In the genomic region with DNA sequence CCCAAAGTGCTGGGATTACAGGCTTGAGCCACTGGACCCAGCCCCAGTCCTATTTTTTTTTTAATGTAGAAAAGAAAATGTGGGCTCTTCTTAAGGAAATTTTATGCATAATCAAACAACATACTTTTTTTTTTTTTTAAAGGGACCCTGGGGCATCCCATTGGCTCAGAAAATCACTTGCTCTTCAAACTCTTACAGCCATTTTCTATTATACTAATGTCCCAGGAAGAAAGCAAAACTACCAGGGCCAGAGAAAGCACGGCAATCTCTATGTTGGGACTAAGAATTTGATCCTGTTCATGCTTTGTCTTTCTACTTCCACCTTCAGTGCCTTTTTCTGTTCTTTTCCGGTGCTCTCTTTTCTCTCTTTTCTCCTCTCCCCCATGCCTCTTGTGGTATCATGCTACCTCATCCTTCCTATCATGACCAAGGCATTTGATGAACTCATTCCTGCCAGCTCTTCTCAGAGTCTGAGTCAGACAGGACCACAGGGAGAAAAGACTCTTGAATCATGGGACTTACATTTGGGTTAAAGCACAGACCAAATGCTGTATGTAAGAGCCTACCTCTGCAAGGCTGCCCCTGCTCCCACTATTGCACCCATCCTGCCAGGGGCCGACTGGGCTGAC, we compare ENCODE assay signal across 1 cellular context.
TF ChIP-seq lines count a peak whose summit lies in the region.

No MANE protein-coding gene starts in this region.

TF ChIP-seq in HEK293, 187 proteins besides CTCF, POLR2A, EP300 and RAD21 (continued from another document):
- TF ChIP-seq, protein P1, sequence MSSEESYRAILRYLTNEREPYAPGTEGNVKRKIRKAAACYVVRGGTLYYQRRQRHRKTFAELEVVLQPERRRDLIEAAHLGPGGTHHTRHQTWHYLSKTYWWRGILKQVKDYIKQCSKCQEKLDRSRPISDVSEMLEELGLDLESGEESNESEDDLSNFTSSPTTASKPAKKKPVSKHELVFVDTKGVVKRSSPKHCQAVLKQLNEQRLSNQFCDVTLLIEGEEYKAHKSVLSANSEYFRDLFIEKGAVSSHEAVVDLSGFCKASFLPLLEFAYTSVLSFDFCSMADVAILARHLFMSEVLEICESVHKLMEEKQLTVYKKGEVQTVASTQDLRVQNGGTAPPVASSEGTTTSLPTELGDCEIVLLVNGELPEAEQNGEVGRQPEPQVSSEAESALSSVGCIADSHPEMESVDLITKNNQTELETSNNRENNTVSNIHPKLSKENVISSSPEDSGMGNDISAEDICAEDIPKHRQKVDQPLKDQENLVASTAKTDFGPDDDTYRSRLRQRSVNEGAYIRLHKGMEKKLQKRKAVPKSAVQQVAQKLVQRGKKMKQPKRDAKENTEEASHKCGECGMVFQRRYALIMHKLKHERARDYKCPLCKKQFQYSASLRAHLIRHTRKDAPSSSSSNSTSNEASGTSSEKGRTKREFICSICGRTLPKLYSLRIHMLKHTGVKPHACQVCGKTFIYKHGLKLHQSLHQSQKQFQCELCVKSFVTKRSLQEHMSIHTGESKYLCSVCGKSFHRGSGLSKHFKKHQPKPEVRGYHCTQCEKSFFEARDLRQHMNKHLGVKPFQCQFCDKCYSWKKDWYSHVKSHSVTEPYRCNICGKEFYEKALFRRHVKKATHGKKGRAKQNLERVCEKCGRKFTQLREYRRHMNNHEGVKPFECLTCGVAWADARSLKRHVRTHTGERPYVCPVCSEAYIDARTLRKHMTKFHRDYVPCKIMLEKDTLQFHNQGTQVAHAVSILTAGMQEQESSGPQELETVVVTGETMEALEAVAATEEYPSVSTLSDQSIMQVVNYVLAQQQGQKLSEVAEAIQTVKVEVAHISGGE (tag by site-specific recombination; conservative IDR thresholded peaks at IDR 0.05; ENCODE audit: low read depth), result no peak
- TF ChIP-seq OSR2 (tag by site-specific recombination; IDR thresholded peaks at IDR 0.05) (no peak), HOXA7 (CRISPR knock-in tag; IDR thresholded peaks at IDR 0.05; ENCODE audit: borderline replicate concordance) (no peak), ZNF341 (tag by site-specific recombination; IDR thresholded peaks at IDR 0.05; ENCODE audit: low read depth) (no peak), TCF7L2 (IDR thresholded peaks at IDR 0.05; ENCODE audit: borderline replicate concordance, low read depth, low read length) (no peak), ZNF837 (tag by site-specific recombination; IDR thresholded peaks at IDR 0.05) (no peak), ZNF184 (tag by site-specific recombination; IDR thresholded peaks at IDR 0.05) (peak; percentile 61; the same call in 1 of the 2 replicates), FEZF1 (tag by site-specific recombination; IDR thresholded peaks at IDR 0.05) (no peak), ZBTB8A (tag by site-specific recombination; IDR thresholded peaks at IDR 0.05) (no peak), ZNF629 (tag by site-specific recombination; IDR thresholded peaks at IDR 0.05) (peak; percentile 68), ZNF707 (tag by site-specific recombination; IDR thresholded peaks at IDR 0.05) (no peak), ZBTB17 (tag by site-specific recombination; IDR thresholded peaks at IDR 0.05) (peak; percentile 34; the same call in 1 of the 2 replicates), ZBTB21 (tag by site-specific recombination; IDR thresholded peaks at IDR 0.05) (no peak)
- TF ChIP-seq, protein P2, sequence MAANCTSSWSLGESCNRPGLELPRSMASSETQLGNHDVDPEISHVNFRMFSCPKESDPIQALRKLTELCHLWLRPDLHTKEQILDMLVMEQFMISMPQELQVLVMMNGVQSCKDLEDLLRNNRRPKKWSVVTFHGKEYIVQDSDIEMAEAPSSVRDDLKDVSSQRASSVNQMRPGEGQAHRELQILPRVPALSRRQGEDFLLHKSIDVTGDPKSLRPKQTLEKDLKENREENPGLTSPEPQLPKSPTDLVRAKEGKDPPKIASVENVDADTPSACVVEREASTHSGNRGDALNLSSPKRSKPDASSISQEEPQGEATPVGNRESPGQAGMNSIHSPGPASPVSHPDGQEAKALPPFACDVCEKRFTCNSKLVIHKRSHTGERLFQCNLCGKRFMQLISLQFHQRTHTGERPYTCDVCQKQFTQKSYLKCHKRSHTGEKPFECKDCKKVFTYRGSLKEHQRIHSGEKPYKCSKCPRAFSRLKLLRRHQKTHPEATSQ (tag by site-specific recombination; IDR thresholded peaks at IDR 0.05), result no peak
- TF ChIP-seq, protein P3, sequence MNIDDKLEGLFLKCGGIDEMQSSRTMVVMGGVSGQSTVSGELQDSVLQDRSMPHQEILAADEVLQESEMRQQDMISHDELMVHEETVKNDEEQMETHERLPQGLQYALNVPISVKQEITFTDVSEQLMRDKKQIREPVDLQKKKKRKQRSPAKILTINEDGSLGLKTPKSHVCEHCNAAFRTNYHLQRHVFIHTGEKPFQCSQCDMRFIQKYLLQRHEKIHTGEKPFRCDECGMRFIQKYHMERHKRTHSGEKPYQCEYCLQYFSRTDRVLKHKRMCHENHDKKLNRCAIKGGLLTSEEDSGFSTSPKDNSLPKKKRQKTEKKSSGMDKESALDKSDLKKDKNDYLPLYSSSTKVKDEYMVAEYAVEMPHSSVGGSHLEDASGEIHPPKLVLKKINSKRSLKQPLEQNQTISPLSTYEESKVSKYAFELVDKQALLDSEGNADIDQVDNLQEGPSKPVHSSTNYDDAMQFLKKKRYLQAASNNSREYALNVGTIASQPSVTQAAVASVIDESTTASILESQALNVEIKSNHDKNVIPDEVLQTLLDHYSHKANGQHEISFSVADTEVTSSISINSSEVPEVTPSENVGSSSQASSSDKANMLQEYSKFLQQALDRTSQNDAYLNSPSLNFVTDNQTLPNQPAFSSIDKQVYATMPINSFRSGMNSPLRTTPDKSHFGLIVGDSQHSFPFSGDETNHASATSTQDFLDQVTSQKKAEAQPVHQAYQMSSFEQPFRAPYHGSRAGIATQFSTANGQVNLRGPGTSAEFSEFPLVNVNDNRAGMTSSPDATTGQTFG (tag by site-specific recombination; IDR thresholded peaks at IDR 0.05; ENCODE audit: borderline replicate concordance), result no peak
- TF ChIP-seq, protein P4, sequence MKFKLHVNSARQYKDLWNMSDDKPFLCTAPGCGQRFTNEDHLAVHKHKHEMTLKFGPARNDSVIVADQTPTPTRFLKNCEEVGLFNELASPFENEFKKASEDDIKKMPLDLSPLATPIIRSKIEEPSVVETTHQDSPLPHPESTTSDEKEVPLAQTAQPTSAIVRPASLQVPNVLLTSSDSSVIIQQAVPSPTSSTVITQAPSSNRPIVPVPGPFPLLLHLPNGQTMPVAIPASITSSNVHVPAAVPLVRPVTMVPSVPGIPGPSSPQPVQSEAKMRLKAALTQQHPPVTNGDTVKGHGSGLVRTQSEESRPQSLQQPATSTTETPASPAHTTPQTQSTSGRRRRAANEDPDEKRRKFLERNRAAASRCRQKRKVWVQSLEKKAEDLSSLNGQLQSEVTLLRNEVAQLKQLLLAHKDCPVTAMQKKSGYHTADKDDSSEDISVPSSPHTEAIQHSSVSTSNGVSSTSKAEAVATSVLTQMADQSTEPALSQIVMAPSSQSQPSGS (tag by site-specific recombination; IDR thresholded peaks at IDR 0.05; ENCODE audit: low read depth), result no peak
